27 cellular contexts compared by ENCODE assay signal in the genomic region with DNA sequence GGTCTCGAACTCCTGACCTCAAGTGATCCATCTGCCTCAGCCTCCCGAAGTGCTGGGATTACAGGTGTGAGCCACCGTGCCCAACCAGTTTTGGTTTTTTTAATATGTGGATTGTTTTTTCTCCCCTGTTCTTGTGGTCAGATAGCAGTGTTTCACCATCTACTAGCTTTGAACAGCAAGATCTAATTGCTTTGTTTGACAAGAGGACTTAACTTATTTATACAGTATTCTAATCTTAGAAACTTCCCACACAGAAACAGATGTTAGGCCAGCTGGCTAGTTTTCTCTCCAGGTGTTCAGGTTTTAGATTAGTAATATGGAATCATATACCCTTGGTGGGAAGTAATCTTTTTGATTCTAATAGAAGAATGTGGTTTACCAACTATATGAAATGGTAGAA.
"Had no signal": no experiment of that assay in that cellular context is flagged by ENCODE, and none has a peak within 500 bp of the region (broad histone marks: within the 10 kb centered on the region; RNA-seq: fewer than 3 reads in every experiment).

No MANE protein-coding gene starts in this region.

- DNase-seq: activated CD4-positive, alpha-beta memory T cell treated with anti-CD3 and anti-CD28 coated beads, Interleukin-2, amount 10 ng/mL, durations not matched to agents 7 days and 5 days; activated CD4-positive, alpha-beta T cell treated with anti-CD3 and anti-CD28 coated beads, Interleukin-2, amount 50 U/mL, for 1 hour; activated CD4-positive, CD25-positive, alpha-beta regulatory T cell; activated gamma-delta T cell treated with Interleukin-2 at 50 U/mL for 16 hours; activated naive CD4-positive, alpha-beta T cell treated with anti-CD3 and anti-CD28 coated beads, Interleukin-2, amount 10 ng/mL, durations not matched to agents 7 days and 5 days; activated naive CD8-positive, alpha-beta T cell treated with anti-CD3 and anti-CD28 coated beads for 36 hours; activated T-cell treated with anti-CD3 and anti-CD28 coated beads for 4 hours; activated T-cell treated with anti-CD3 and anti-CD28 coated beads, Interleukin-2, amount 50 U/mL, for 72 hours; anterior cingulate cortex; central memory CD4-positive, alpha-beta T cell; MG63; MV-4-11; NCI-H1092 treated with DMSO at 0.1 percent for 48 hours; NCI-H1417 treated with DMSO at 0.1 percent for 48 hours; NCI-H187 treated with DMSO at 0.1 percent for 48 hours; NCI-H2081 treated with DMSO at 0.1 percent for 48 hours; NCI-H226; NCI-H748 treated with DMSO at 0.1 percent for 48 hours; Right ventricle myocardium superior; SJCRH30; SK-N-SH; T-helper 1 cell had no signal

- FAIRE-seq: bronchial epithelial cell had no signal

- H3K4me3 ChIP-seq: MG63, SJCRH30 had no signal

- H3K36me3 ChIP-seq: SJCRH30 had no signal

- H3K4me1 Mint-ChIP-seq: activated CD4-positive, alpha-beta memory T cell treated with anti-CD3 and anti-CD28 coated beads, Interleukin-2, amount 10 ng/mL, durations not matched to agents 7 days and 5 days; activated naive CD4-positive, alpha-beta T cell treated with anti-CD3 and anti-CD28 coated beads, Interleukin-2, amount 10 ng/mL, durations not matched to agents 7 days and 5 days; activated naive CD8-positive, alpha-beta T cell treated with anti-CD3 and anti-CD28 coated beads for 36 hours had no signal

- H3K27me3 ChIP-seq: MG63, SJCRH30 had no signal

- ATAC-seq: activated T-cell treated with anti-CD3 and anti-CD28 coated beads, Interleukin-2, amount 50 U/mL, for 72 hours; Panc1 had no signal

- H3K4me3 Mint-ChIP-seq: activated CD4-positive, alpha-beta memory T cell treated with anti-CD3 and anti-CD28 coated beads, Interleukin-2, amount 10 ng/mL, durations not matched to agents 7 days and 5 days; activated naive CD4-positive, alpha-beta T cell treated with anti-CD3 and anti-CD28 coated beads, Interleukin-2, amount 10 ng/mL, durations not matched to agents 7 days and 5 days; activated naive CD8-positive, alpha-beta T cell treated with anti-CD3 and anti-CD28 coated beads for 36 hours; activated T-cell treated with anti-CD3 and anti-CD28 coated beads, Interleukin-2, amount 50 U/mL, for 72 hours had no signal

- H3K9me3 ChIP-seq: MG63, SJCRH30, SK-N-SH had no signal

- H3K27me3 Mint-ChIP-seq: activated naive CD4-positive, alpha-beta T cell treated with anti-CD3 and anti-CD28 coated beads, Interleukin-2, amount 10 ng/mL, durations not matched to agents 7 days and 5 days; activated naive CD8-positive, alpha-beta T cell treated with anti-CD3 and anti-CD28 coated beads for 36 hours had no signal

- H3K4me1 ChIP-seq: SJCRH30 had no signal

- H3K27ac Mint-ChIP-seq: activated CD4-positive, alpha-beta memory T cell treated with anti-CD3 and anti-CD28 coated beads, Interleukin-2, amount 10 ng/mL, durations not matched to agents 7 days and 5 days; activated naive CD4-positive, alpha-beta T cell treated with anti-CD3 and anti-CD28 coated beads, Interleukin-2, amount 10 ng/mL, durations not matched to agents 7 days and 5 days; activated naive CD8-positive, alpha-beta T cell treated with anti-CD3 and anti-CD28 coated beads for 36 hours; activated T-cell treated with anti-CD3 and anti-CD28 coated beads, Interleukin-2, amount 50 U/mL, for 72 hours; activated T-helper 2 cell treated with anti-CD3 and anti-CD28 coated beads, Interferon-gamma antibody, Interleukin-2, Interleukin-4, amounts not matched to agents 10 μg/mL and 5 μg/mL and 100 μg/mL, durations not matched to agents 14 hours and 24 hours and 36 hours had no signal

- H3K9me3 Mint-ChIP-seq: activated CD4-positive, alpha-beta memory T cell treated with anti-CD3 and anti-CD28 coated beads, Interleukin-2, amount 10 ng/mL, durations not matched to agents 7 days and 5 days; activated naive CD4-positive, alpha-beta T cell treated with anti-CD3 and anti-CD28 coated beads, Interleukin-2, amount 10 ng/mL, durations not matched to agents 7 days and 5 days; activated naive CD8-positive, alpha-beta T cell treated with anti-CD3 and anti-CD28 coated beads for 36 hours; activated T-cell treated with anti-CD3 and anti-CD28 coated beads, Interleukin-2, amount 50 U/mL, for 72 hours; activated T-helper 2 cell treated with anti-CD3 and anti-CD28 coated beads, Interferon-gamma antibody, Interleukin-2, Interleukin-4, amounts not matched to agents 10 μg/mL and 5 μg/mL and 100 μg/mL, durations not matched to agents 14 hours and 24 hours and 36 hours had no signal

- H3K27ac ChIP-seq: RWPE1, SJCRH30, VCaP had no signal

- H3K36me3 Mint-ChIP-seq: activated naive CD8-positive, alpha-beta T cell treated with anti-CD3 and anti-CD28 coated beads for 36 hours had no signal
